ENCODE assay signal across 9 cellular contexts in genomic region chr17:58991718-58992331, GRCh38.
A peak's percentile ranks its signal among the peaks of the same experiment; 100 is the strongest.
DNase-seq lines count a peak whose midpoint lies in the region; ATAC-seq and TF ChIP-seq lines count a peak whose summit lies in the region.
"Had no signal": no experiment of that assay in that cellular context is flagged by ENCODE, and none has a peak within 500 bp of the region (broad histone marks: within the 10 kb centered on the region; RNA-seq: fewer than 3 reads in every experiment).

No MANE protein-coding gene starts in this region.

- H3K27me3 ChIP-seq in Peyer's patch, result no peaks in the 10 kb centered on the region

- H3K4me1 ChIP-seq in Peyer's patch, result no peaks in the 10 kb centered on the region

- H3K27ac Mint-ChIP-seq in T-helper 17 cell, result no peak overlapping the region
- H3K27ac Mint-ChIP-seq: natural killer cell had no signal

- intact Hi-C loops in posterior vena cava (cut with DNase I), result no loop called here

- DNase-seq in Daoy (ENCODE audit: low read depth), result peak; percentile 11
- peak in 2 of 3 donors; percentile 57 to 84 for DNase-seq in Peyer's patch
- DNase-seq in left lobe of liver (ENCODE audit: low spot score), result peak; percentile 85
- DNase-seq in T-helper 17 cell, result no peak
- no peak for DNase-seq in superior temporal gyrus (ENCODE audit: extremely low spot score)
- DNase-seq in posterior vena cava (ENCODE audit: low spot score), result no peak
- DNase-seq in cortex of kidney (lab: John Stamatoyannopoulos, UW), result no peak
- DNase-seq: natural killer cell had no signal

- H3K9me3 ChIP-seq in Peyer's patch (no peaks in the 10 kb centered on the region), T-helper 17 cell (ENCODE audit: control insufficient read depth, low read length, poor library complexity, severe bottlenecking) (no peaks in the 10 kb centered on the region)

- no peak overlapping the region for H3K4me3 Mint-ChIP-seq in T-helper 17 cell
- H3K4me3 Mint-ChIP-seq: natural killer cell had no signal

- H3K27me3 Mint-ChIP-seq in T-helper 17 cell, result no peaks in the 10 kb centered on the region

- peaks cover 8% of the 10 kb centered on the region for H3K4me1 Mint-ChIP-seq in T-helper 17 cell
- H3K4me1 Mint-ChIP-seq: natural killer cell had no signal

- ATAC-seq in GM21619 (IDR thresholded peaks at IDR 0.05; ENCODE audit: unreplicated experiment) (peak; percentile 78), left lobe of liver (peak; percentile 86), T-helper 17 cell (no peak)
- ATAC-seq: natural killer cell had no signal

- H3K36me3 ChIP-seq in Peyer's patch, result no peaks in the 10 kb centered on the region

- peak overlapping the region in 2 of 4 donors; percentile 55 to 77 for H3K27ac ChIP-seq in Peyer's patch

- no peak for TF ChIP-seq POLR2A in Peyer's patch (IDR thresholded peaks at IDR 0.05)

- TF ChIP-seq CTCF in Peyer's patch (IDR thresholded peaks at IDR 0.05), result no peak

- peaks cover 4% of the 10 kb centered on the region for H3K36me3 Mint-ChIP-seq in T-helper 17 cell (ENCODE audit: low read depth)
- H3K36me3 Mint-ChIP-seq: natural killer cell had no signal

- H3K4me3 ChIP-seq in Peyer's patch, result no peak overlapping the region

Comparison
In these comparisons a context has a peak if more than half of its experiments do, and no peak if none do; other contexts are left out.
1. DNase-seq: peak in Daoy (single experiment), Peyer's patch (2 of 3) and left lobe of liver (single experiment); none in T-helper 17 cell (0 of 3), superior temporal gyrus (single experiment), posterior vena cava (single experiment) and cortex of kidney (single experiment).